Comparison of ENCODE assay signal across 16 cellular contexts in genomic region chr9:114048533-114049452, GRCh38. TPM values are rescaled to one million over a fixed set of nuclear protein-coding genes. Genes with fewer than 3 reads are reported as not detected.
DNase-seq lines count a peak whose midpoint lies in the region; ATAC-seq, FAIRE-seq and TF ChIP-seq lines count a peak whose summit lies in the region.
"Had no signal": no experiment of that assay in that cellular context is flagged by ENCODE, and none has a peak within 500 bp of the region (broad histone marks: within the 10 kb centered on the region; RNA-seq: fewer than 3 reads in every experiment).

No MANE protein-coding gene starts in this region.

- peaks cover 11% of the 10 kb centered on the region for H3K36me3 ChIP-seq in bronchial epithelial cell (ENCODE audit: control insufficient read depth, insufficient read depth, low read length)

- ATAC-seq in GM21786 (IDR thresholded peaks at IDR 0.05; ENCODE audit: unreplicated experiment) = no peak

- peak; percentile 75 for FAIRE-seq in bronchial epithelial cell (lab: Jason Lieb, UNC)

- no peaks in the 10 kb centered on the region for H3K27me3 ChIP-seq in bronchial epithelial cell (ENCODE audit: control insufficient read depth, insufficient read depth, low read length)
- H3K27me3 ChIP-seq: SJCRH30 had no signal

- in situ Hi-C loops in GM13977 (cut with MboI; ENCODE audit: low pct_unique_long_range_greater_than_20kb, low sequenced_read_pairs, unreplicated experiment) = no loop called here

- H3K27me3 Mint-ChIP-seq in activated naive CD8-positive, alpha-beta T cell treated with anti-CD3 and anti-CD28 coated beads for 36 hours = no peaks in the 10 kb centered on the region
- H3K27me3 Mint-ChIP-seq: IgD-negative memory B cell had no signal

- no peaks in the 10 kb centered on the region for H3K9me3 Mint-ChIP-seq in activated naive CD8-positive, alpha-beta T cell treated with anti-CD3 and anti-CD28 coated beads for 36 hours
- H3K9me3 Mint-ChIP-seq: IgD-negative memory B cell had no signal

- DNase-seq in GM13977 (ENCODE audit: low spot score) (peak; percentile 6), bronchial epithelial cell (ENCODE audit: low read depth) (no peak), mesenteric fat pad (ENCODE audit: low spot score) (peak; percentile 86), pons (ENCODE audit: low spot score) (no peak), T-helper 2 cell (no peak)
- peak; percentile 15 for DNase-seq in stimulated activated CD8-positive, alpha-beta memory T cell treated with anti-CD3 and anti-CD28 coated beads, Interleukin-4, amount 100 ng/mL, for 48 hours
- no peak for DNase-seq in activated naive CD8-positive, alpha-beta T cell treated with anti-CD3 and anti-CD28 coated beads for 36 hours
- DNase-seq: Caco-2, DMS153, NCI-H187, OCI-M1, SJCRH30 had no signal

- H3K4me1 Mint-ChIP-seq in activated naive CD8-positive, alpha-beta T cell treated with anti-CD3 and anti-CD28 coated beads for 36 hours = no peaks in the 10 kb centered on the region

- no peak overlapping the region for H3K27ac Mint-ChIP-seq in activated naive CD8-positive, alpha-beta T cell treated with anti-CD3 and anti-CD28 coated beads for 36 hours
- H3K27ac Mint-ChIP-seq: IgD-negative memory B cell had no signal

- no peak for TF ChIP-seq CTCF in GM13977 (IDR thresholded peaks at IDR 0.05; ENCODE audit: extremely low read depth, insufficient read depth, missing control alignments)
- TF ChIP-seq CTCF in bronchial epithelial cell (IDR thresholded peaks at IDR 0.05; ENCODE audit: insufficient read depth, low read length, severe bottlenecking) = no peak

- no peak overlapping the region for H3K4me3 ChIP-seq in bronchial epithelial cell (ENCODE audit: low read depth, low read length)
- H3K4me3 ChIP-seq: SJCRH30 had no signal

- H3K36me3 Mint-ChIP-seq in activated naive CD8-positive, alpha-beta T cell treated with anti-CD3 and anti-CD28 coated beads for 36 hours = no peaks in the 10 kb centered on the region

- no peak overlapping the region for H3K4me3 Mint-ChIP-seq in activated naive CD8-positive, alpha-beta T cell treated with anti-CD3 and anti-CD28 coated beads for 36 hours
- H3K4me3 Mint-ChIP-seq: IgD-negative memory B cell had no signal

RNA-seq across cellular contexts. Expression of gene AMBP, which starts 29.3 kb away (rescaled TPM):
- total RNA-seq in bronchial epithelial cell = not detected in 2 replicates
- total RNA-seq in mesenteric fat pad = not detected
- total RNA-seq in activated naive CD8-positive, alpha-beta T cell treated with anti-CD3 and anti-CD28 coated beads for 36 hours = not detected
- total RNA-seq: LHCN-M2 had no signal

RNA-seq across cellular contexts. Expression of gene KIF12, which starts 50.3 kb away (rescaled TPM):
- 0.26 TPM in 1 of 2 replicates, not detected in the other for total RNA-seq in bronchial epithelial cell
- 0.84 TPM for total RNA-seq in mesenteric fat pad
- total RNA-seq in activated naive CD8-positive, alpha-beta T cell treated with anti-CD3 and anti-CD28 coated beads for 36 hours = not detected
- total RNA-seq: HT1080, LHCN-M2, SJCRH30 had no signal

Comparison
In these comparisons a context has a peak if more than half of its experiments do, and no peak if none do; other contexts are left out.
1. DNase-seq: peak in GM13977 (single experiment), mesenteric fat pad (single experiment) and stimulated activated CD8-positive, alpha-beta memory T cell treated with anti-CD3 and anti-CD28 coated beads, Interleukin-4, amount 100 ng/mL, for 48 hours (single experiment); none in bronchial epithelial cell (single experiment), pons (single experiment), T-helper 2 cell (0 of 5) and activated naive CD8-positive, alpha-beta T cell treated with anti-CD3 and anti-CD28 coated beads for 36 hours (single experiment).